In the genomic region with DNA sequence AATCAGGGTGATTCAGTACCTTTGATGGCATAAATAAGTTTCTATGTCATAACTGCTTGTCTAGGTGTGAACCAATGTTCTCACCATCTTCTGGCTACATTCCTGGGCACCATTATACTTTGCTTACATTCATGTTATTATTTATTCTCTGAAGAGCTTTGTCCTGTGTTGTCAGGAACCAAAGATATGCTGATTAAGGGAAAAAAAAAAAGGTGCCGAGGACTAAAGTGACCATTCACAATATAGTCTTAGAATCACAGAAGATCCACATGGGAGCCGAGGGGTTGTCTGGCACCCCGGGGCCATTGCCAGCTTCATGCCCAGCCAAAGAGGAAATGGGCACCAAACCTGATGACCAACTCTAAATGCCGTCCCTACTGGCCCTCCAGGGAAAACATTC, we compare ENCODE assay signal across 2 cellular contexts.
TF ChIP-seq lines count a peak whose summit lies in the region.

No MANE protein-coding gene starts in this region.

TF ChIP-seq in GM23338, 12 proteins besides CTCF, POLR2A, EP300 and RAD21 (continued from another document):
- TF ChIP-seq, protein P1, sequence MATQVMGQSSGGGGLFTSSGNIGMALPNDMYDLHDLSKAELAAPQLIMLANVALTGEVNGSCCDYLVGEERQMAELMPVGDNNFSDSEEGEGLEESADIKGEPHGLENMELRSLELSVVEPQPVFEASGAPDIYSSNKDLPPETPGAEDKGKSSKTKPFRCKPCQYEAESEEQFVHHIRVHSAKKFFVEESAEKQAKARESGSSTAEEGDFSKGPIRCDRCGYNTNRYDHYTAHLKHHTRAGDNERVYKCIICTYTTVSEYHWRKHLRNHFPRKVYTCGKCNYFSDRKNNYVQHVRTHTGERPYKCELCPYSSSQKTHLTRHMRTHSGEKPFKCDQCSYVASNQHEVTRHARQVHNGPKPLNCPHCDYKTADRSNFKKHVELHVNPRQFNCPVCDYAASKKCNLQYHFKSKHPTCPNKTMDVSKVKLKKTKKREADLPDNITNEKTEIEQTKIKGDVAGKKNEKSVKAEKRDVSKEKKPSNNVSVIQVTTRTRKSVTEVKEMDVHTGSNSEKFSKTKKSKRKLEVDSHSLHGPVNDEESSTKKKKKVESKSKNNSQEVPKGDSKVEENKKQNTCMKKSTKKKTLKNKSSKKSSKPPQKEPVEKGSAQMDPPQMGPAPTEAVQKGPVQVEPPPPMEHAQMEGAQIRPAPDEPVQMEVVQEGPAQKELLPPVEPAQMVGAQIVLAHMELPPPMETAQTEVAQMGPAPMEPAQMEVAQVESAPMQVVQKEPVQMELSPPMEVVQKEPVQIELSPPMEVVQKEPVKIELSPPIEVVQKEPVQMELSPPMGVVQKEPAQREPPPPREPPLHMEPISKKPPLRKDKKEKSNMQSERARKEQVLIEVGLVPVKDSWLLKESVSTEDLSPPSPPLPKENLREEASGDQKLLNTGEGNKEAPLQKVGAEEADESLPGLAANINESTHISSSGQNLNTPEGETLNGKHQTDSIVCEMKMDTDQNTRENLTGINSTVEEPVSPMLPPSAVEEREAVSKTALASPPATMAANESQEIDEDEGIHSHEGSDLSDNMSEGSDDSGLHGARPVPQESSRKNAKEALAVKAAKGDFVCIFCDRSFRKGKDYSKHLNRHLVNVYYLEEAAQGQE (IDR thresholded peaks at IDR 0.05; ENCODE audit: unreplicated experiment) = no peak
- TF ChIP-seq CREB1 (CRISPR knock-in tag; IDR thresholded peaks at IDR 0.05; ENCODE audit: low read depth) = no peak
- no peak for TF ChIP-seq JUNB (IDR thresholded peaks at IDR 0.05; ENCODE audit: unreplicated experiment)
- TF ChIP-seq, protein P2, sequence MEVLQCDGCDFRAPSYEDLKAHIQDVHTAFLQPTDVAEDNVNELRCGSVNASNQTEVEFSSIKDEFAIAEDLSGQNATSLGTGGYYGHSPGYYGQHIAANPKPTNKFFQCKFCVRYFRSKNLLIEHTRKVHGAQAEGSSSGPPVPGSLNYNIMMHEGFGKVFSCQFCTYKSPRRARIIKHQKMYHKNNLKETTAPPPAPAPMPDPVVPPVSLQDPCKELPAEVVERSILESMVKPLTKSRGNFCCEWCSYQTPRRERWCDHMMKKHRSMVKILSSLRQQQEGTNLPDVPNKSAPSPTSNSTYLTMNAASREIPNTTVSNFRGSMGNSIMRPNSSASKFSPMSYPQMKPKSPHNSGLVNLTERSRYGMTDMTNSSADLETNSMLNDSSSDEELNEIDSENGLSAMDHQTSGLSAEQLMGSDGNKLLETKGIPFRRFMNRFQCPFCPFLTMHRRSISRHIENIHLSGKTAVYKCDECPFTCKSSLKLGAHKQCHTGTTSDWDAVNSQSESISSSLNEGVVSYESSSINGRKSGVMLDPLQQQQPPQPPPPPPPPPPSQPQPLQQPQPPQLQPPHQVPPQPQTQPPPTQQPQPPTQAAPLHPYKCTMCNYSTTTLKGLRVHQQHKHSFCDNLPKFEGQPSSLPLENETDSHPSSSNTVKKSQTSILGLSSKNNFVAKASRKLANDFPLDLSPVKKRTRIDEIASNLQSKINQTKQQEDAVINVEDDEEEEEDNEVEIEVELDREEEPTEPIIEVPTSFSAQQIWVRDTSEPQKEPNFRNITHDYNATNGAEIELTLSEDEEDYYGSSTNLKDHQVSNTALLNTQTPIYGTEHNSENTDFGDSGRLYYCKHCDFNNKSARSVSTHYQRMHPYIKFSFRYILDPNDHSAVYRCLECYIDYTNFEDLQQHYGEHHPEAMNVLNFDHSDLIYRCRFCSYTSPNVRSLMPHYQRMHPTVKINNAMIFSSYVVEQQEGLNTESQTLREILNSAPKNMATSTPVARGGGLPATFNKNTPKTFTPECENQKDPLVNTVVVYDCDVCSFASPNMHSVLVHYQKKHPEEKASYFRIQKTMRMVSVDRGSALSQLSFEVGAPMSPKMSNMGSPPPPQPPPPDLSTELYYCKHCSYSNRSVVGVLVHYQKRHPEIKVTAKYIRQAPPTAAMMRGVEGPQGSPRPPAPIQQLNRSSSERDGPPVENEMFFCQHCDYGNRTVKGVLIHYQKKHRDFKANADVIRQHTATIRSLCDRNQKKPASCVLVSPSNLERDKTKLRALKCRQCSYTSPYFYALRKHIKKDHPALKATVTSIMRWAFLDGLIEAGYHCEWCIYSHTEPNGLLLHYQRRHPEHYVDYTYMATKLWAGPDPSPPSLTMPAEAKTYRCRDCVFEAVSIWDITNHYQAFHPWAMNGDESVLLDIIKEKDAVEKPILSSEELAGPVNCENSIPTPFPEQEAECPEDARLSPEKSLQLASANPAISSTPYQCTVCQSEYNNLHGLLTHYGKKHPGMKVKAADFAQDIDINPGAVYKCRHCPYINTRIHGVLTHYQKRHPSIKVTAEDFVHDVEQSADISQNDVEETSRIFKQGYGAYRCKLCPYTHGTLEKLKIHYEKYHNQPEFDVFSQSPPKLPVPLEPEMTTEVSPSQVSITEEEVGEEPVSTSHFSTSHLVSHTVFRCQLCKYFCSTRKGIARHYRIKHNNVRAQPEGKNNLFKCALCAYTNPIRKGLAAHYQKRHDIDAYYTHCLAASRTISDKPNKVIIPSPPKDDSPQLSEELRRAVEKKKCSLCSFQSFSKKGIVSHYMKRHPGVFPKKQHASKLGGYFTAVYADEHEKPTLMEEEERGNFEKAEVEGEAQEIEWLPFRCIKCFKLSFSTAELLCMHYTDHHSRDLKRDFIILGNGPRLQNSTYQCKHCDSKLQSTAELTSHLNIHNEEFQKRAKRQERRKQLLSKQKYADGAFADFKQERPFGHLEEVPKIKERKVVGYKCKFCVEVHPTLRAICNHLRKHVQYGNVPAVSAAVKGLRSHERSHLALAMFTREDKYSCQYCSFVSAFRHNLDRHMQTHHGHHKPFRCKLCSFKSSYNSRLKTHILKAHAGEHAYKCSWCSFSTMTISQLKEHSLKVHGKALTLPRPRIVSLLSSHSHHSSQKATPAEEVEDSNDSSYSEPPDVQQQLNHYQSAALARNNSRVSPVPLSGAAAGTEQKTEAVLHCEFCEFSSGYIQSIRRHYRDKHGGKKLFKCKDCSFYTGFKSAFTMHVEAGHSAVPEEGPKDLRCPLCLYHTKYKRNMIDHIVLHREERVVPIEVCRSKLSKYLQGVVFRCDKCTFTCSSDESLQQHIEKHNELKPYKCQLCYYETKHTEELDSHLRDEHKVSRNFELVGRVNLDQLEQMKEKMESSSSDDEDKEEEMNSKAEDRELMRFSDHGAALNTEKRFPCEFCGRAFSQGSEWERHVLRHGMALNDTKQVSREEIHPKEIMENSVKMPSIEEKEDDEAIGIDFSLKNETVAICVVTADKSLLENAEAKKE (CRISPR knock-in tag; IDR thresholded peaks at IDR 0.05) = no peak
- TF ChIP-seq EZH2 (IDR thresholded peaks at IDR 0.05; ENCODE audit: low read depth, unreplicated experiment) = no peak

TF ChIP-seq in K562, 482 proteins besides CTCF, POLR2A, EP300 and RAD21 (continued from another document):
- TF ChIP-seq MAFK (IDR thresholded peaks at IDR 0.05; ENCODE audit: low read length) = peak; percentile 54
- TF ChIP-seq ZNF282 (CRISPR knock-in tag; IDR thresholded peaks at IDR 0.05) = no peak
- TF ChIP-seq, protein P3, sequence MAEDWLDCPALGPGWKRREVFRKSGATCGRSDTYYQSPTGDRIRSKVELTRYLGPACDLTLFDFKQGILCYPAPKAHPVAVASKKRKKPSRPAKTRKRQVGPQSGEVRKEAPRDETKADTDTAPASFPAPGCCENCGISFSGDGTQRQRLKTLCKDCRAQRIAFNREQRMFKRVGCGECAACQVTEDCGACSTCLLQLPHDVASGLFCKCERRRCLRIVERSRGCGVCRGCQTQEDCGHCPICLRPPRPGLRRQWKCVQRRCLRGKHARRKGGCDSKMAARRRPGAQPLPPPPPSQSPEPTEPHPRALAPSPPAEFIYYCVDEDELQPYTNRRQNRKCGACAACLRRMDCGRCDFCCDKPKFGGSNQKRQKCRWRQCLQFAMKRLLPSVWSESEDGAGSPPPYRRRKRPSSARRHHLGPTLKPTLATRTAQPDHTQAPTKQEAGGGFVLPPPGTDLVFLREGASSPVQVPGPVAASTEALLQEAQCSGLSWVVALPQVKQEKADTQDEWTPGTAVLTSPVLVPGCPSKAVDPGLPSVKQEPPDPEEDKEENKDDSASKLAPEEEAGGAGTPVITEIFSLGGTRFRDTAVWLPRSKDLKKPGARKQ (CRISPR knock-in tag; IDR thresholded peaks at IDR 0.05) = no peak
- peak; percentile 80 for TF ChIP-seq MAFF (IDR thresholded peaks at IDR 0.05; ENCODE audit: low read length)
- no peak for TF ChIP-seq HCFC1 (IDR thresholded peaks at IDR 0.05; ENCODE audit: low read depth, low read length)
- no peak for TF ChIP-seq ZNF175 (CRISPR knock-in tag; IDR thresholded peaks at IDR 0.05; ENCODE audit: low read depth)
- TF ChIP-seq, protein P4, sequence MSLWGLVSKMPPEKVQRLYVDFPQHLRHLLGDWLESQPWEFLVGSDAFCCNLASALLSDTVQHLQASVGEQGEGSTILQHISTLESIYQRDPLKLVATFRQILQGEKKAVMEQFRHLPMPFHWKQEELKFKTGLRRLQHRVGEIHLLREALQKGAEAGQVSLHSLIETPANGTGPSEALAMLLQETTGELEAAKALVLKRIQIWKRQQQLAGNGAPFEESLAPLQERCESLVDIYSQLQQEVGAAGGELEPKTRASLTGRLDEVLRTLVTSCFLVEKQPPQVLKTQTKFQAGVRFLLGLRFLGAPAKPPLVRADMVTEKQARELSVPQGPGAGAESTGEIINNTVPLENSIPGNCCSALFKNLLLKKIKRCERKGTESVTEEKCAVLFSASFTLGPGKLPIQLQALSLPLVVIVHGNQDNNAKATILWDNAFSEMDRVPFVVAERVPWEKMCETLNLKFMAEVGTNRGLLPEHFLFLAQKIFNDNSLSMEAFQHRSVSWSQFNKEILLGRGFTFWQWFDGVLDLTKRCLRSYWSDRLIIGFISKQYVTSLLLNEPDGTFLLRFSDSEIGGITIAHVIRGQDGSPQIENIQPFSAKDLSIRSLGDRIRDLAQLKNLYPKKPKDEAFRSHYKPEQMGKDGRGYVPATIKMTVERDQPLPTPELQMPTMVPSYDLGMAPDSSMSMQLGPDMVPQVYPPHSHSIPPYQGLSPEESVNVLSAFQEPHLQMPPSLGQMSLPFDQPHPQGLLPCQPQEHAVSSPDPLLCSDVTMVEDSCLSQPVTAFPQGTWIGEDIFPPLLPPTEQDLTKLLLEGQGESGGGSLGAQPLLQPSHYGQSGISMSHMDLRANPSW (CRISPR knock-in tag; IDR thresholded peaks at IDR 0.05) = no peak
- no peak for TF ChIP-seq HDAC1 (IDR thresholded peaks at IDR 0.05)
- TF ChIP-seq TCF7 (IDR thresholded peaks at IDR 0.05; ENCODE audit: borderline replicate concordance) = no peak
- TF ChIP-seq HDAC8 (tag; IDR thresholded peaks at IDR 0.05) = no peak
- TF ChIP-seq, protein P5, sequence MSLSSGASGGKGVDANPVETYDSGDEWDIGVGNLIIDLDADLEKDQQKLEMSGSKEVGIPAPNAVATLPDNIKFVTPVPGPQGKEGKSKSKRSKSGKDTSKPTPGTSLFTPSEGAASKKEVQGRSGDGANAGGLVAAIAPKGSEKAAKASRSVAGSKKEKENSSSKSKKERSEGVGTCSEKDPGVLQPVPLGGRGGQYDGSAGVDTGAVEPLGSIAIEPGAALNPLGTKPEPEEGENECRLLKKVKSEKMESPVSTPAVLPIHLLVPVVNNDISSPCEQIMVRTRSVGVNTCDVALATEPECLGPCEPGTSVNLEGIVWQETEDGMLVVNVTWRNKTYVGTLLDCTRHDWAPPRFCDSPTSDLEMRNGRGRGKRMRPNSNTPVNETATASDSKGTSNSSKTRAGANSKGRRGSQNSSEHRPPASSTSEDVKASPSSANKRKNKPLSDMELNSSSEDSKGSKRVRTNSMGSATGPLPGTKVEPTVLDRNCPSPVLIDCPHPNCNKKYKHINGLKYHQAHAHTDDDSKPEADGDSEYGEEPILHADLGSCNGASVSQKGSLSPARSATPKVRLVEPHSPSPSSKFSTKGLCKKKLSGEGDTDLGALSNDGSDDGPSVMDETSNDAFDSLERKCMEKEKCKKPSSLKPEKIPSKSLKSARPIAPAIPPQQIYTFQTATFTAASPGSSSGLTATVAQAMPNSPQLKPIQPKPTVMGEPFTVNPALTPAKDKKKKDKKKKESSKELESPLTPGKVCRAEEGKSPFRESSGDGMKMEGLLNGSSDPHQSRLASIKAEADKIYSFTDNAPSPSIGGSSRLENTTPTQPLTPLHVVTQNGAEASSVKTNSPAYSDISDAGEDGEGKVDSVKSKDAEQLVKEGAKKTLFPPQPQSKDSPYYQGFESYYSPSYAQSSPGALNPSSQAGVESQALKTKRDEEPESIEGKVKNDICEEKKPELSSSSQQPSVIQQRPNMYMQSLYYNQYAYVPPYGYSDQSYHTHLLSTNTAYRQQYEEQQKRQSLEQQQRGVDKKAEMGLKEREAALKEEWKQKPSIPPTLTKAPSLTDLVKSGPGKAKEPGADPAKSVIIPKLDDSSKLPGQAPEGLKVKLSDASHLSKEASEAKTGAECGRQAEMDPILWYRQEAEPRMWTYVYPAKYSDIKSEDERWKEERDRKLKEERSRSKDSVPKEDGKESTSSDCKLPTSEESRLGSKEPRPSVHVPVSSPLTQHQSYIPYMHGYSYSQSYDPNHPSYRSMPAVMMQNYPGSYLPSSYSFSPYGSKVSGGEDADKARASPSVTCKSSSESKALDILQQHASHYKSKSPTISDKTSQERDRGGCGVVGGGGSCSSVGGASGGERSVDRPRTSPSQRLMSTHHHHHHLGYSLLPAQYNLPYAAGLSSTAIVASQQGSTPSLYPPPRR (CRISPR knock-in tag; IDR thresholded peaks at IDR 0.05; ENCODE audit: borderline replicate concordance) = no peak
- no peak for TF ChIP-seq ESRRA (IDR thresholded peaks at IDR 0.05; ENCODE audit: borderline replicate concordance, low read depth)
- no peak for TF ChIP-seq ZNF75A (CRISPR knock-in tag; IDR thresholded peaks at IDR 0.05)
- no peak for TF ChIP-seq PTBP1 (IDR thresholded peaks at IDR 0.05; ENCODE audit: low read depth, low read length)
- no peak for TF ChIP-seq ZNF668 (CRISPR knock-in tag; IDR thresholded peaks at IDR 0.05)
- no peak for TF ChIP-seq BDP1 (IDR thresholded peaks at IDR 0.05; ENCODE audit: insufficient read depth, insufficient read length)
- no peak for TF ChIP-seq CBX5 (IDR thresholded peaks at IDR 0.05; ENCODE audit: borderline replicate concordance, low read depth)
- no peak for TF ChIP-seq KLF1 (tag; IDR thresholded peaks at IDR 0.05)
- no peak for TF ChIP-seq COPS2 (conservative IDR thresholded peaks at IDR 0.05)
- no peak for TF ChIP-seq TEAD4 (IDR thresholded peaks at IDR 0.05; ENCODE audit: low read length)
- no peak for TF ChIP-seq TEAD4 (CRISPR knock-in tag; IDR thresholded peaks at IDR 0.05; ENCODE audit: borderline replicate concordance)
- TF ChIP-seq RFX1 (IDR thresholded peaks at IDR 0.05) = no peak
- no peak for TF ChIP-seq ZNF239 (CRISPR knock-in tag; IDR thresholded peaks at IDR 0.05)
- peak; percentile 84 for TF ChIP-seq ZNF316 (IDR thresholded peaks at IDR 0.05)
- TF ChIP-seq, protein P6, sequence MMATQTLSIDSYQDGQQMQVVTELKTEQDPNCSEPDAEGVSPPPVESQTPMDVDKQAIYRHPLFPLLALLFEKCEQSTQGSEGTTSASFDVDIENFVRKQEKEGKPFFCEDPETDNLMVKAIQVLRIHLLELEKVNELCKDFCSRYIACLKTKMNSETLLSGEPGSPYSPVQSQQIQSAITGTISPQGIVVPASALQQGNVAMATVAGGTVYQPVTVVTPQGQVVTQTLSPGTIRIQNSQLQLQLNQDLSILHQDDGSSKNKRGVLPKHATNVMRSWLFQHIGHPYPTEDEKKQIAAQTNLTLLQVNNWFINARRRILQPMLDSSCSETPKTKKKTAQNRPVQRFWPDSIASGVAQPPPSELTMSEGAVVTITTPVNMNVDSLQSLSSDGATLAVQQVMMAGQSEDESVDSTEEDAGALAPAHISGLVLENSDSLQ (IDR thresholded peaks at IDR 0.05) = no peak
- TF ChIP-seq C11orf30 (IDR thresholded peaks at IDR 0.05; ENCODE audit: low read depth) = peak; percentile 45; the same call in 1 of the 2 replicates
- no peak for TF ChIP-seq RNF2 (IDR thresholded peaks at IDR 0.05)
- TF ChIP-seq RBM17 (IDR thresholded peaks at IDR 0.05; ENCODE audit: borderline replicate concordance, low read depth, low read length) = no peak
- no peak for TF ChIP-seq NFIC (IDR thresholded peaks at IDR 0.05)
- TF ChIP-seq ZNF584 (CRISPR knock-in tag; IDR thresholded peaks at IDR 0.05; ENCODE audit: low read depth) = no peak
- no peak for TF ChIP-seq FIP1L1 (IDR thresholded peaks at IDR 0.05; ENCODE audit: low read depth, low read length, poor library complexity, severe bottlenecking)
- TF ChIP-seq ZNF212 (CRISPR knock-in tag; IDR thresholded peaks at IDR 0.05) = no peak
